Comparison of ENCODE assay signal across 20 cellular contexts in the genomic region with DNA sequence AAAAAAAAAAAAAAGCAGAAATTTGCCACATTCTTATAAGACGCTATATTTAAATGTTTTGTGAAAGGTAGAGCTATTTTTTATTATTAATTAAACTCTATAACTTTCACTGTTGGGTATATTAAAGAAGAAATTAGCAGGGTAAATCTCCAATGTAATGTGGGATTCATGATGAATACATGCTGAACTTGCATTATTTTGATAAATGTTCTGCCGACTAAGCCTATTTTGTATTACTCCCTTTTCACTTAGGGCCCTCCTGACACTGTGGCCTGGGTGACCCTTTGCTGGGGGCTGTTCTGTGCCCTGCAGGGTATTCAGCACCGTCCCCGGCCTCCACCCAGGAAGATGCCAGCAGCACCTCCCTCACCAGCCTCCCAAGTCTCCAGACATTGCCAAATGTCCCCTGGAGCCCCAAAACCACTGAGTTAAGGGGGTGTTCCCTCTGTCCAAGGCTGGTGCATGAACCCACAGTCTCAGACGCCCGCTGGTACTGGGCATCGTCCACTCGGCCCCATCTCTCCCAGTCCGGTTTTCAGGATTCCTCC. TPM values are rescaled to one million over a fixed set of nuclear protein-coding genes. Genes with fewer than 3 reads are reported as not detected.
DNase-seq lines count a peak whose midpoint lies in the region; ATAC-seq, FAIRE-seq and TF ChIP-seq lines count a peak whose summit lies in the region.
"Had no signal": no experiment of that assay in that cellular context is flagged by ENCODE, and none has a peak within 500 bp of the region (broad histone marks: within the 10 kb centered on the region; RNA-seq: fewer than 3 reads in every experiment).

No MANE protein-coding gene starts in this region.

- no peaks in the 10 kb centered on the region for H3K36me3 Mint-ChIP-seq in activated CD8-positive, alpha-beta memory T cell treated with anti-CD3 and anti-CD28 coated beads, Interleukin-2, amount 10 ng/mL, durations not matched to agents 7 days and 5 days
- no peaks in the 10 kb centered on the region for H3K36me3 Mint-ChIP-seq in astrocyte (ENCODE audit: low read depth, unreplicated experiment)
- H3K36me3 Mint-ChIP-seq in stimulated activated memory B cell treated with anti-CD40 and anti-IgM and Interleukin-4, amounts not matched to agents 10 μg/mL and 1 μg/mL and 100 μg/mL, for 72 hours = no peaks in the 10 kb centered on the region
- H3K36me3 Mint-ChIP-seq: activated CD4-positive, alpha-beta memory T cell treated with anti-CD3 and anti-CD28 coated beads for 36 hours; activated naive CD8-positive, alpha-beta T cell treated with anti-CD3 and anti-CD28 coated beads, Interleukin-2, amount 10 ng/mL, durations not matched to agents 7 days and 5 days; brain; CD14-positive monocyte; WTC11 had no signal

- no peaks in the 10 kb centered on the region for H3K9me2 ChIP-seq in hepatocyte (replicated peaks; ENCODE audit: insufficient read depth)

- H3K4me1 ChIP-seq in astrocyte (ENCODE audit: insufficient read depth, low read length) (peaks cover 5% of the 10 kb centered on the region), hepatocyte (ENCODE audit: insufficient read depth) (peaks cover 18% of the 10 kb centered on the region), tibial nerve (no peaks in the 10 kb centered on the region)
- H3K4me1 ChIP-seq: gastroesophageal sphincter had no signal

- peak; percentile 42 for DNase-seq in activated CD8-positive, alpha-beta memory T cell treated with anti-CD3 and anti-CD28 coated beads, Interleukin-2, amount 50 U/mL, for 48 hours
- DNase-seq in activated CD8-positive, alpha-beta memory T cell treated with anti-CD3 and anti-CD28 coated beads, Interleukin-2, amount 10 ng/mL, durations not matched to agents 7 days and 5 days = no peak
- DNase-seq in astrocyte (ENCODE audit: low read depth) (no peak), hepatocyte (ENCODE audit: low spot score) (no peak), DMS53 treated with DMSO at 0.1 percent for 48 hours (lab: John Stamatoyannopoulos, UW; ENCODE audit: unreplicated experiment) (no peak), tibial nerve (ENCODE audit: low spot score in 2 of 2) (no peak), NCI-H446 treated with DMSO at 0.1 percent for 48 hours (lab: John Stamatoyannopoulos, UW) (no peak)
- DNase-seq: activated naive CD8-positive, alpha-beta T cell treated with anti-CD3 and anti-CD28 coated beads, Interleukin-2, amount 10 ng/mL, durations not matched to agents 7 days and 5 days; MM.1S; NCI-H748 treated with DMSO at 0.1 percent for 48 hours; SJCRH30; stimulated activated CD4-positive, alpha-beta T cell treated with anti-CD3 and anti-CD28 coated beads, Interleukin-2, amount 100 ng/mL, for 24 hours had no signal

- peaks cover 7% of the 10 kb centered on the region for H3K27me3 Mint-ChIP-seq in activated CD8-positive, alpha-beta memory T cell treated with anti-CD3 and anti-CD28 coated beads, Interleukin-2, amount 10 ng/mL, durations not matched to agents 7 days and 5 days
- peaks cover 10% of the 10 kb centered on the region for H3K27me3 Mint-ChIP-seq in astrocyte (ENCODE audit: low read depth, unreplicated experiment)
- peaks cover 13% of the 10 kb centered on the region for H3K27me3 Mint-ChIP-seq in stimulated activated memory B cell treated with anti-CD40 and anti-IgM and Interleukin-4, amounts not matched to agents 10 μg/mL and 1 μg/mL and 100 μg/mL, for 72 hours
- H3K27me3 Mint-ChIP-seq: brain had no signal

- H3K9me3 ChIP-seq in astrocyte (ENCODE audit: insufficient read depth, low read depth, low read length) (no peaks in the 10 kb centered on the region), hepatocyte (ENCODE audit: low read depth) (no peaks in the 10 kb centered on the region), tibial nerve (no peaks in the 10 kb centered on the region)
- H3K9me3 ChIP-seq: gastroesophageal sphincter, SJCRH30 had no signal

- H2AFZ ChIP-seq in astrocyte (ENCODE audit: low read depth, low read length) = peak overlapping the region; percentile 34
- no peak overlapping the region for H2AFZ ChIP-seq in hepatocyte

- H3K4me3 ChIP-seq in astrocyte (ENCODE audit: insufficient read depth, low read depth, low read length) = no peak overlapping the region
- H3K4me3 ChIP-seq in hepatocyte = no peak overlapping the region
- no peak overlapping the region for H3K4me3 ChIP-seq in tibial nerve
- H3K4me3 ChIP-seq: gastroesophageal sphincter, SJCRH30 had no signal

- H4K20me1 ChIP-seq in astrocyte (ENCODE audit: insufficient read depth, low read length) (no peaks in the 10 kb centered on the region), hepatocyte (ENCODE audit: insufficient read depth, poor library complexity, severe bottlenecking) (no peaks in the 10 kb centered on the region)

- H3K9me3 Mint-ChIP-seq in activated CD8-positive, alpha-beta memory T cell treated with anti-CD3 and anti-CD28 coated beads, Interleukin-2, amount 10 ng/mL, durations not matched to agents 7 days and 5 days (ENCODE audit: low read depth) = no peaks in the 10 kb centered on the region
- H3K9me3 Mint-ChIP-seq in astrocyte (ENCODE audit: unreplicated experiment) = no peaks in the 10 kb centered on the region
- H3K9me3 Mint-ChIP-seq in stimulated activated memory B cell treated with anti-CD40 and anti-IgM and Interleukin-4, amounts not matched to agents 10 μg/mL and 1 μg/mL and 100 μg/mL, for 72 hours = no peaks in the 10 kb centered on the region
- H3K9me3 Mint-ChIP-seq: activated CD4-positive, alpha-beta memory T cell treated with anti-CD3 and anti-CD28 coated beads for 36 hours; activated naive CD8-positive, alpha-beta T cell treated with anti-CD3 and anti-CD28 coated beads, Interleukin-2, amount 10 ng/mL, durations not matched to agents 7 days and 5 days; brain; T-helper 1 cell treated with Interleukin-12 subunit alpha and Interleukin-12 subunit beta and Interleukin-4 antibody, amounts not matched to agents 30 μg/mL and 1 μg/mL, for 36 hours; WTC11 had no signal

- peaks cover 2% of the 10 kb centered on the region for H3K27me3 ChIP-seq in astrocyte (ENCODE audit: insufficient read depth, low read length)
- H3K27me3 ChIP-seq in hepatocyte = no peaks in the 10 kb centered on the region
- no peaks in the 10 kb centered on the region for H3K27me3 ChIP-seq in tibial nerve

- H3K9ac ChIP-seq in astrocyte (ENCODE audit: low read length) = no peak overlapping the region

- CTCF ChIA-PET in activated CD8-positive, alpha-beta memory T cell treated with anti-CD3 and anti-CD28 coated beads, Interleukin-2, amount 10 ng/mL, durations not matched to agents 7 days and 5 days (lab: Charles Lee) = interaction anchor here (0.7 kb wide), 1 partner anchor 14 kb away, joined by 3 read pairs; no protein-coding TSS in a partner anchor

- no peak overlapping the region for H3K27ac Mint-ChIP-seq in activated CD8-positive, alpha-beta memory T cell treated with anti-CD3 and anti-CD28 coated beads, Interleukin-2, amount 10 ng/mL, durations not matched to agents 7 days and 5 days
- H3K27ac Mint-ChIP-seq in astrocyte (ENCODE audit: unreplicated experiment) = peak overlapping the region; percentile 83
- H3K27ac Mint-ChIP-seq in stimulated activated memory B cell treated with anti-CD40 and anti-IgM and Interleukin-4, amounts not matched to agents 10 μg/mL and 1 μg/mL and 100 μg/mL, for 72 hours = peak overlapping the region; percentile 90
- H3K27ac Mint-ChIP-seq: activated naive CD8-positive, alpha-beta T cell treated with anti-CD3 and anti-CD28 coated beads, Interleukin-2, amount 10 ng/mL, durations not matched to agents 7 days and 5 days; T-helper 1 cell treated with Interleukin-12 subunit alpha and Interleukin-12 subunit beta and Interleukin-4 antibody, amounts not matched to agents 30 μg/mL and 1 μg/mL, for 36 hours; WTC11 had no signal

- H3K4me1 Mint-ChIP-seq in activated CD8-positive, alpha-beta memory T cell treated with anti-CD3 and anti-CD28 coated beads, Interleukin-2, amount 10 ng/mL, durations not matched to agents 7 days and 5 days = no peaks in the 10 kb centered on the region
- H3K4me1 Mint-ChIP-seq in astrocyte (ENCODE audit: low read depth, unreplicated experiment) = peaks cover 17% of the 10 kb centered on the region
- peaks cover 63% of the 10 kb centered on the region for H3K4me1 Mint-ChIP-seq in stimulated activated memory B cell treated with anti-CD40 and anti-IgM and Interleukin-4, amounts not matched to agents 10 μg/mL and 1 μg/mL and 100 μg/mL, for 72 hours
- H3K4me1 Mint-ChIP-seq: CD14-positive monocyte had no signal

- no peak for TF ChIP-seq EP300 in tibial nerve (IDR thresholded peaks at IDR 0.05)

- TF ChIP-seq CTCF in astrocyte (IDR thresholded peaks at IDR 0.05; ENCODE audit: insufficient read depth, low read depth, low read length) = no peak
- no peak for TF ChIP-seq CTCF in hepatocyte (IDR thresholded peaks at IDR 0.05; ENCODE audit: poor library complexity)
- no peak for TF ChIP-seq CTCF in tibial nerve (IDR thresholded peaks at IDR 0.05)

- H3K36me3 ChIP-seq in astrocyte (ENCODE audit: insufficient read depth, low read length) = no peaks in the 10 kb centered on the region
- H3K36me3 ChIP-seq in hepatocyte (replicated peaks; ENCODE audit: insufficient read depth, low read depth) = no peaks in the 10 kb centered on the region
- H3K36me3 ChIP-seq in tibial nerve = no peaks in the 10 kb centered on the region
- H3K36me3 ChIP-seq: gastroesophageal sphincter, SJCRH30 had no signal

- 91% methylated on average over 9 of the region's 9 CpGs for WGBS in hepatocyte (ENCODE audit: low lambda C conversion rate, missing lambda C conversion rate)
- WGBS in tibial nerve, 2 donors = 58 to 79% methylated on average over 9 of the region's 9 CpGs

- H3K4me2 ChIP-seq in astrocyte (ENCODE audit: low read length) (peak overlapping the region; percentile 47), hepatocyte (no peak overlapping the region)

- ATAC-seq in activated CD8-positive, alpha-beta memory T cell treated with anti-CD3 and anti-CD28 coated beads, Interleukin-2, amount 10 ng/mL, durations not matched to agents 7 days and 5 days = no peak
- ATAC-seq in stimulated activated memory B cell treated with anti-CD40 and anti-IgM and Interleukin-4, amounts not matched to agents 10 μg/mL and 1 μg/mL and 100 μg/mL, for 72 hours = no peak
- ATAC-seq: gastroesophageal sphincter had no signal

- H3K27ac ChIP-seq in astrocyte (ENCODE audit: low read depth, low read length) = no peak overlapping the region
- peak overlapping the region; percentile 81 for H3K27ac ChIP-seq in hepatocyte
- peak overlapping the region in 1 of 4 donors; percentile 25 for H3K27ac ChIP-seq in tibial nerve
- H3K27ac ChIP-seq: gastroesophageal sphincter, SJCRH30 had no signal

- H3K79me2 ChIP-seq in astrocyte (ENCODE audit: insufficient read depth, low read length) = no peaks in the 10 kb centered on the region
- no peaks in the 10 kb centered on the region for H3K79me2 ChIP-seq in hepatocyte

- TF ChIP-seq POLR2A in tibial nerve (IDR thresholded peaks at IDR 0.05) = no peak

- FAIRE-seq in astrocyte (lab: Jason Lieb, UNC) = no peak

- H3K4me3 Mint-ChIP-seq in activated CD8-positive, alpha-beta memory T cell treated with anti-CD3 and anti-CD28 coated beads, Interleukin-2, amount 10 ng/mL, durations not matched to agents 7 days and 5 days = no peak overlapping the region
- no peak overlapping the region for H3K4me3 Mint-ChIP-seq in astrocyte (ENCODE audit: unreplicated experiment)
- H3K4me3 Mint-ChIP-seq in stimulated activated memory B cell treated with anti-CD40 and anti-IgM and Interleukin-4, amounts not matched to agents 10 μg/mL and 1 μg/mL and 100 μg/mL, for 72 hours = peak overlapping the region; percentile 54
- H3K4me3 Mint-ChIP-seq: activated CD4-positive, alpha-beta memory T cell treated with anti-CD3 and anti-CD28 coated beads for 36 hours; activated naive CD8-positive, alpha-beta T cell treated with anti-CD3 and anti-CD28 coated beads, Interleukin-2, amount 10 ng/mL, durations not matched to agents 7 days and 5 days; CD14-positive monocyte; T-helper 1 cell treated with Interleukin-12 subunit alpha and Interleukin-12 subunit beta and Interleukin-4 antibody, amounts not matched to agents 30 μg/mL and 1 μg/mL, for 36 hours; WTC11 had no signal

RNA-seq across cellular contexts. Expression of gene RSPH1, which starts 22.5 kb away (rescaled TPM):
- total RNA-seq in activated CD8-positive, alpha-beta memory T cell treated with anti-CD3 and anti-CD28 coated beads, Interleukin-2, amount 10 ng/mL, durations not matched to agents 7 days and 5 days = not detected
- total RNA-seq in astrocyte (0.43 TPM in 1 of 2 replicates, not detected in the other), hepatocyte (0.60 and 1.3 TPM in 2 replicates), tibial nerve (1 to 10 TPM in 1 of 4 donors, under 1 TPM in 1, not detected in 2; 0.21 to 1.7 TPM)
- polyA plus RNA-seq in hepatocyte = 1.8 and 3.0 TPM in 2 replicates
- total RNA-seq: A172; activated naive CD8-positive, alpha-beta T cell treated with anti-CD3 and anti-CD28 coated beads, Interleukin-2, amount 10 ng/mL, durations not matched to agents 7 days and 5 days; SJCRH30 had no signal
- polyA plus RNA-seq: CD14-positive monocyte had no signal

RNA-seq across cellular contexts. Expression of gene SLC37A1, which starts 40.1 kb away (rescaled TPM):
- 10 to 100 TPM; 14.0 to 14.8 TPM for total RNA-seq in activated CD8-positive, alpha-beta memory T cell treated with anti-CD3 and anti-CD28 coated beads, Interleukin-2, amount 10 ng/mL, durations not matched to agents 7 days and 5 days
- total RNA-seq in astrocyte (5.8 and 6.9 TPM in 2 replicates), hepatocyte (13.1 and 17.9 TPM in 2 replicates), tibial nerve (1 to 10 TPM; 4.4 to 6.7 (median 5.0) TPM)
- polyA plus RNA-seq in hepatocyte = 18.5 and 26.9 TPM in 2 replicates
- total RNA-seq: SJCRH30 had no signal
